Comparison of ENCODE assay signal across 18 cellular contexts in the genomic region with DNA sequence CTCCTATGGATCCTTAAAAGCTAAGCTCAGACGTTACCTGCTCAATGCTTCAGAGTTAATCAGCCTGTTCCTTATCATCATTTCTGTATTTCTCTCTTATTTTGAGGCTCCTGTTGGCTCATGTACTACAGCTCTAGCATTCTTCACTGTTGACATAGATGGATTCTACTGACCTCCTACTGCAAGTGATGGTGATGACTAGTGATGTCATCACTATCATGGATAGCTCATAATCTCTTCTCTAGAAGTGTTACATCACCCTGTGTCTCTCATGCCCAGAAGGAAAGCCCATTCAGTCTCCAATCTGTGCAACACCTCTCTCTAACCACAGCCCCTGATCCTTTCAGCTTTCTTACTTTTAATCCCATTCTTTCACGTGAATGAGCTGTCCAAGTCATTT.
"Had no signal": no experiment of that assay in that cellular context is flagged by ENCODE, and none has a peak within 500 bp of the region (broad histone marks: within the 10 kb centered on the region; RNA-seq: fewer than 3 reads in every experiment).

No MANE protein-coding gene starts in this region.

- H3K27ac Mint-ChIP-seq: T-cell had no signal

- H3K27ac ChIP-seq: KMS-11 had no signal

- DNase-seq: Kasumi-1, MM.1S, NCI-H1092 treated with DMSO at 0.1 percent for 48 hours, NCI-H1436, NCI-H187 treated with DMSO at 0.1 percent for 48 hours, NCI-H2029 treated with DMSO at 0.1 percent for 48 hours, NCI-H2171 treated with DMSO at 0.1 percent for 48 hours, NCI-H510A, NCI-H524 treated with DMSO at 0.1 percent for 48 hours, NCI-H69, NCI-H774, Right ventricle myocardium superior, RPMI8226, SK-N-SH, SW 1271, T-cell had no signal

- H3K4me3 Mint-ChIP-seq: T-cell had no signal

- H3K36me3 Mint-ChIP-seq: T-cell had no signal

- H3K9me3 ChIP-seq: SK-N-SH had no signal

- H3K9ac ChIP-seq: KMS-11, SK-N-SH had no signal

- ATAC-seq: T-cell had no signal

- FAIRE-seq: RCC 7860 had no signal

- H3K4me1 Mint-ChIP-seq: T-cell had no signal

- H3K9me3 Mint-ChIP-seq: T-cell had no signal

- H3K4me2 ChIP-seq: KMS-11, SK-N-SH had no signal
